Comparison of ENCODE assay signal across 9 cellular contexts in genomic region chr14:23556700-23557440, GRCh38. TPM values are rescaled to one million over a fixed set of nuclear protein-coding genes. Genes with fewer than 3 reads are reported as not detected.
DNase-seq lines count a peak whose midpoint lies in the region; ATAC-seq, FAIRE-seq and TF ChIP-seq lines count a peak whose summit lies in the region.
"Had no signal": no experiment of that assay in that cellular context is flagged by ENCODE, and none has a peak within 500 bp of the region (broad histone marks: within the 10 kb centered on the region; RNA-seq: fewer than 3 reads in every experiment).

No MANE protein-coding gene starts in this region.

- peaks cover 12% of the 10 kb centered on the region for H3K4me1 ChIP-seq in keratinocyte (ENCODE audit: control insufficient read depth, extremely low read depth, insufficient read depth, low read length)
- H3K4me1 ChIP-seq in testis = peaks cover 11% of the 10 kb centered on the region

- ATAC-seq in activated T-cell treated with anti-CD3 and anti-CD28 coated beads, Interleukin-2, amount 50 U/mL, for 72 hours (replicated peaks in 1 of 2) = no peak
- ATAC-seq in HG03354 (IDR thresholded peaks at IDR 0.05; ENCODE audit: poor library complexity, severe bottlenecking, unreplicated experiment) (no peak), GM18873 (IDR thresholded peaks at IDR 0.05; ENCODE audit: low FRiP score, unreplicated experiment) (no peak)

- H3K27me3 Mint-ChIP-seq in activated T-cell treated with anti-CD3 and anti-CD28 coated beads, Interleukin-2, amount 50 U/mL, for 24 hours = no peaks in the 10 kb centered on the region
- no peaks in the 10 kb centered on the region for H3K27me3 Mint-ChIP-seq in activated T-cell treated with anti-CD3 and anti-CD28 coated beads, Interleukin-2, amount 50 U/mL, for 72 hours (ENCODE audit: low read depth)

- peaks cover 58% of the 10 kb centered on the region for H3K36me3 Mint-ChIP-seq in activated T-cell treated with anti-CD3 and anti-CD28 coated beads, Interleukin-2, amount 50 U/mL, for 24 hours (ENCODE audit: low read depth)
- peaks cover 3 to 12% of the 10 kb centered on the region in 2 donors for H3K36me3 Mint-ChIP-seq in activated T-cell treated with anti-CD3 and anti-CD28 coated beads, Interleukin-2, amount 50 U/mL, for 72 hours (ENCODE audit: insufficient read depth in 2 of 2)

- intact Hi-C loops in testis (cut with DNase I; ENCODE audit: low total_unique reads) = no loop called here

- no peaks in the 10 kb centered on the region for H3K9me3 ChIP-seq in keratinocyte (ENCODE audit: control insufficient read depth, low read depth, low read length)
- H3K9me3 ChIP-seq in testis = no peaks in the 10 kb centered on the region

- peak overlapping the region; percentile 79 to 89 (median 89) for H3K4me3 ChIP-seq in keratinocyte (ENCODE audit: control insufficient read depth in 2 of 3, extremely low read depth in 1 of 3, insufficient read depth in 2 of 3, low read depth in 1 of 3, low read length in 3 of 3)
- H3K4me3 ChIP-seq in testis = peak overlapping the region; percentile 79 to 89

- no peak for TF ChIP-seq CTCF in keratinocyte (optimal IDR thresholded peaks at IDR 0.05 in 1 of 3, IDR thresholded peaks at IDR 0.05 in 1 of 3, conservative IDR thresholded peaks at IDR 0.05 in 1 of 3; ENCODE audit: extremely low read depth in 1 of 3, insufficient read depth in 2 of 3, low read length in 3 of 3)
- TF ChIP-seq CTCF in testis (IDR thresholded peaks at IDR 0.05) = no peak

- peaks cover 10% of the 10 kb centered on the region for H3K79me2 ChIP-seq in keratinocyte (ENCODE audit: control insufficient read depth, insufficient read depth, low read length)

- TF ChIP-seq POLR2A in testis (IDR thresholded peaks at IDR 0.05) = no peak

- dilution Hi-C loops in keratinocyte (cut with MboI; ENCODE audit: extremely low pct_ligation_motif_present, low sequenced_read_pairs) = no loop called here

- H3K4me1 Mint-ChIP-seq in activated T-cell treated with anti-CD3 and anti-CD28 coated beads, Interleukin-2, amount 50 U/mL, for 24 hours (ENCODE audit: low read depth) = peaks cover 48% of the 10 kb centered on the region
- peaks cover 52% of the 10 kb centered on the region for H3K4me1 Mint-ChIP-seq in activated T-cell treated with anti-CD3 and anti-CD28 coated beads, Interleukin-2, amount 50 U/mL, for 72 hours (ENCODE audit: low read depth)

- peak overlapping the region; percentile 91 for H2AFZ ChIP-seq in keratinocyte (ENCODE audit: control insufficient read depth, low read length)

- no peaks in the 10 kb centered on the region for H3K9me1 ChIP-seq in keratinocyte (ENCODE audit: control insufficient read depth, extremely low read depth, insufficient read depth, low read length)

- no peaks in the 10 kb centered on the region for H3K9me3 Mint-ChIP-seq in activated T-cell treated with anti-CD3 and anti-CD28 coated beads, Interleukin-2, amount 50 U/mL, for 24 hours
- H3K9me3 Mint-ChIP-seq in activated T-cell treated with anti-CD3 and anti-CD28 coated beads, Interleukin-2, amount 50 U/mL, for 72 hours = no peaks in the 10 kb centered on the region

- peak overlapping the region; percentile 69 for H3K27ac ChIP-seq in keratinocyte (ENCODE audit: control insufficient read depth, insufficient read depth, low read length)
- H3K27ac ChIP-seq in testis = peak overlapping the region in 1 of 2 donors; percentile 93

- no peak for FAIRE-seq in keratinocyte (lab: Jason Lieb, UNC)
- FAIRE-seq: colon had no signal

- DNase-seq in activated T-cell treated with anti-CD3 and anti-CD28 coated beads, Interleukin-2, amount 50 U/mL, for 24 hours = peak; percentile 50
- no peak for DNase-seq in activated T-cell treated with anti-CD3 and anti-CD28 coated beads, Interleukin-2, amount 50 U/mL, for 1 hour
- no peak for DNase-seq in activated T-cell treated with anti-CD3 and anti-CD28 coated beads, Interleukin-2, amount 50 U/mL, for 72 hours
- DNase-seq in keratinocyte (ENCODE audit: low read depth, low spot score) = no peak
- DNase-seq in testis = no peak
- no peak for DNase-seq in NCI-H2081 treated with DMSO at 0.1 percent for 48 hours (lab: John Stamatoyannopoulos, UW)

- H3K27ac Mint-ChIP-seq in activated T-cell treated with anti-CD3 and anti-CD28 coated beads, Interleukin-2, amount 50 U/mL, for 24 hours = peak overlapping the region; percentile 98
- H3K27ac Mint-ChIP-seq in activated T-cell treated with anti-CD3 and anti-CD28 coated beads, Interleukin-2, amount 50 U/mL, for 72 hours = peak overlapping the region; percentile 95

- H3K36me3 ChIP-seq in keratinocyte (ENCODE audit: control insufficient read depth in 2 of 2, extremely low read depth in 1 of 2, insufficient read depth in 2 of 2, low read length in 2 of 2) (peaks cover 13 to 29% of the 10 kb centered on the region in 2 experiments), testis (ENCODE audit: low read depth, missing control alignments) (no peaks in the 10 kb centered on the region)

- H3K4me2 ChIP-seq in keratinocyte (ENCODE audit: control insufficient read depth, extremely low read depth, insufficient read depth, low read depth, low read length) = peak overlapping the region; percentile 97

- H3K4me3 Mint-ChIP-seq in activated T-cell treated with anti-CD3 and anti-CD28 coated beads, Interleukin-2, amount 50 U/mL, for 24 hours = peak overlapping the region; percentile 96
- H3K4me3 Mint-ChIP-seq in activated T-cell treated with anti-CD3 and anti-CD28 coated beads, Interleukin-2, amount 50 U/mL, for 72 hours = peak overlapping the region; percentile 92 to 99

- H3K27me3 ChIP-seq in keratinocyte (ENCODE audit: control insufficient read depth, extremely low read depth, insufficient read depth, low read length) = no peaks in the 10 kb centered on the region
- H3K27me3 ChIP-seq in testis = no peaks in the 10 kb centered on the region

- WGBS in testis, 2 donors = 29 to 32% methylated on average over 15 to 17 of the region's 17 CpGs

- H4K20me1 ChIP-seq in keratinocyte (ENCODE audit: control insufficient read depth, extremely low read depth, insufficient read depth, low read length) = peaks cover 6% of the 10 kb centered on the region

- peak overlapping the region; percentile 86 for H3K9ac ChIP-seq in keratinocyte (ENCODE audit: control insufficient read depth, extremely low read depth, insufficient read depth, low read length)

RNA-seq across cellular contexts. Expression of gene THTPA, which starts 0.8 kb away (rescaled TPM):
- 1 to 10 TPM; 6.5 to 7.4 TPM for total RNA-seq in activated T-cell treated with anti-CD3 and anti-CD28 coated beads, Interleukin-2, amount 50 U/mL, for 72 hours
- polyA plus RNA-seq in keratinocyte (3.2 to 4.3 TPM (median 4.3 TPM) in 3 replicates), testis (ENCODE audit: insufficient read depth, low read depth, low replicate concordance) (60.3 TPM)
- 1.3 TPM for polyA plus RNA-seq in keratinocyte (2011; ENCODE audit: low read depth)
- 4.4 and 4.7 TPM in 2 replicates for polyA plus RNA-seq in keratinocyte (2011; cell fraction: cytosol; rRNA removed)
- 6.9 and 7.8 TPM in 2 replicates for polyA plus RNA-seq in keratinocyte (2011; cell fraction: nucleus; rRNA removed)
- 2.1 and 5.6 TPM in 2 replicates for polyA plus RNA-seq in keratinocyte (2012; ENCODE audit: low replicate concordance)
- 3.6 to 5.8 TPM (median 4.5 TPM) in 3 replicates for polyA minus RNA-seq in keratinocyte
- polyA minus RNA-seq in keratinocyte (2011; cell fraction: cytosol; rRNA and poly(A)+ RNA removed) = 3.5 TPM
- polyA minus RNA-seq in keratinocyte (2011; cell fraction: nucleus; rRNA and poly(A)+ RNA removed) = 2.7 and 2.9 TPM in 2 replicates
- 10 to 100 TPM; 25.1 to 34.9 TPM for total RNA-seq in testis

RNA-seq across cellular contexts. Expression of gene ZFHX2, which starts 5.3 kb away (rescaled TPM):
- 1 to 10 TPM; 1.9 to 3.7 TPM for total RNA-seq in activated T-cell treated with anti-CD3 and anti-CD28 coated beads, Interleukin-2, amount 50 U/mL, for 72 hours
- polyA plus RNA-seq in keratinocyte (0.08 to 0.22 TPM (median 0.18 TPM) in 3 replicates), testis (ENCODE audit: insufficient read depth, low read depth, low replicate concordance) (34.3 TPM)
- polyA plus RNA-seq in keratinocyte (2011; ENCODE audit: low read depth) = 0.44 TPM
- 0.13 and 0.17 TPM in 2 replicates for polyA plus RNA-seq in keratinocyte (2011; cell fraction: cytosol; rRNA removed)
- polyA plus RNA-seq in keratinocyte (2011; cell fraction: nucleus; rRNA removed) = 0.56 and 0.84 TPM in 2 replicates
- polyA plus RNA-seq in keratinocyte (2012; ENCODE audit: low replicate concordance) = 0.28 and 0.66 TPM in 2 replicates
- polyA minus RNA-seq in keratinocyte = 0.19 to 1.9 TPM (median 0.26 TPM) in 3 replicates
- polyA minus RNA-seq in keratinocyte (2011; cell fraction: cytosol; rRNA and poly(A)+ RNA removed) = 0.19 TPM
- 0.70 and 1.1 TPM in 2 replicates for polyA minus RNA-seq in keratinocyte (2011; cell fraction: nucleus; rRNA and poly(A)+ RNA removed)
- 10 to 100 TPM in 1 of 2 donors, 1 to 10 TPM in 1; 9.2 to 21.2 TPM for total RNA-seq in testis

RNA-seq across cellular contexts. Expression of gene AP1G2, which starts 10.7 kb away (rescaled TPM):
- 100 to 1,000 TPM; 211 to 233 TPM for total RNA-seq in activated T-cell treated with anti-CD3 and anti-CD28 coated beads, Interleukin-2, amount 50 U/mL, for 72 hours
- polyA plus RNA-seq in keratinocyte (119 to 230 TPM (median 128 TPM) in 3 replicates), testis (ENCODE audit: insufficient read depth, low read depth, low replicate concordance) (33.6 TPM)
- 32.3 TPM for polyA plus RNA-seq in keratinocyte (2011; ENCODE audit: low read depth)
- 70.8 and 77.1 TPM in 2 replicates for polyA plus RNA-seq in keratinocyte (2011; cell fraction: cytosol; rRNA removed)
- 905 and 1,158 TPM in 2 replicates for polyA plus RNA-seq in keratinocyte (2011; cell fraction: nucleus; rRNA removed)
- polyA plus RNA-seq in keratinocyte (2012; ENCODE audit: low replicate concordance) = 74.0 and 125 TPM in 2 replicates
- 177 to 204 TPM (median 203 TPM) in 3 replicates for polyA minus RNA-seq in keratinocyte
- polyA minus RNA-seq in keratinocyte (2011; cell fraction: cytosol; rRNA and poly(A)+ RNA removed) = 78.5 TPM
- 123 and 164 TPM in 2 replicates for polyA minus RNA-seq in keratinocyte (2011; cell fraction: nucleus; rRNA and poly(A)+ RNA removed)
- 10 to 100 TPM; 76.9 to 83.4 TPM for total RNA-seq in testis

RNA-seq across cellular contexts. Expression of gene JPH4, which starts 21.7 kb away (rescaled TPM):
- 1 to 10 TPM; 1.2 to 1.5 TPM for total RNA-seq in activated T-cell treated with anti-CD3 and anti-CD28 coated beads, Interleukin-2, amount 50 U/mL, for 72 hours
- polyA plus RNA-seq in keratinocyte = 0.01 to 0.04 TPM (median 0.03 TPM) in 3 replicates
- not detected for polyA plus RNA-seq in keratinocyte (2011; ENCODE audit: low read depth)
- 0.02 and 0.05 TPM in 2 replicates for polyA plus RNA-seq in keratinocyte (2011; cell fraction: cytosol; rRNA removed)
- 0.05 TPM in 1 of 2 replicates, not detected in the other for polyA plus RNA-seq in keratinocyte (2011; cell fraction: nucleus; rRNA removed)
- 0.38 TPM in 1 of 2 replicates, not detected in the other for polyA plus RNA-seq in keratinocyte (2012; ENCODE audit: low replicate concordance)
- polyA minus RNA-seq in keratinocyte = 0.07 TPM in 1 of 3 replicates, not detected in the others
- not detected for polyA minus RNA-seq in keratinocyte (2011; cell fraction: cytosol; rRNA and poly(A)+ RNA removed)
- not detected in 2 replicates for polyA minus RNA-seq in keratinocyte (2011; cell fraction: nucleus; rRNA and poly(A)+ RNA removed)
- 1 to 10 TPM; 3.6 to 3.9 TPM for total RNA-seq in testis
- polyA plus RNA-seq in testis (ENCODE audit: insufficient read depth, low read depth, low replicate concordance) = 3.4 TPM
